In genomic region chr15:57320543-57321220, GRCh38 we compare ENCODE assay signal across 11 cellular contexts. TPM values are rescaled to one million over a fixed set of nuclear protein-coding genes. Genes with fewer than 3 reads are reported as not detected.
DNase-seq lines count a peak whose midpoint lies in the region; ATAC-seq and TF ChIP-seq lines count a peak whose summit lies in the region.
"Had no signal": no experiment of that assay in that cellular context is flagged by ENCODE, and none has a peak within 500 bp of the region (broad histone marks: within the 10 kb centered on the region; RNA-seq: fewer than 3 reads in every experiment).

No MANE protein-coding gene starts in this region.

- no peak for TF ChIP-seq CTCF in spleen (IDR thresholded peaks at IDR 0.05 in 8 of 11, conservative IDR thresholded peaks at IDR 0.05 in 3 of 11)

- H3K36me3 ChIP-seq in spleen: no peaks in the 10 kb centered on the region

- H3K27ac Mint-ChIP-seq in IgD-negative memory B cell (peak overlapping the region in 2 of 3 donors; percentile 28 to 67), immature natural killer cell (no peak overlapping the region)
- H3K27ac Mint-ChIP-seq: activated CD8-positive, alpha-beta T cell treated with anti-CD3 and anti-CD28 coated beads for 36 hours had no signal

- peak; percentile 47 for DNase-seq in amniotic epithelial cell (ENCODE audit: low read depth)
- DNase-seq in right cardiac atrium: peak; percentile 49 to 81 (median 61)
- peak; percentile 61 for DNase-seq in spleen
- no peak for DNase-seq in cerebellum (ENCODE audit: low spot score)
- DNase-seq in immature natural killer cell: no peak
- no peak for DNase-seq in amygdala (lab: John Stamatoyannopoulos, UW)
- DNase-seq: activated CD8-positive, alpha-beta T cell treated with anti-CD3 and anti-CD28 coated beads for 36 hours; GDM1; NCI-H1105 treated with DMSO at 0.1 percent for 48 hours had no signal

- peak; percentile 76 to 80 for ATAC-seq in right cardiac atrium
- ATAC-seq in HG02973 (IDR thresholded peaks at IDR 0.05; ENCODE audit: unreplicated experiment): no peak
- ATAC-seq: activated CD8-positive, alpha-beta T cell treated with anti-CD3 and anti-CD28 coated beads for 36 hours had no signal

- intact Hi-C loops in right cardiac atrium (cut with DNase I): no loop called here
- intact Hi-C loops in spleen (cut with DNase I; ENCODE audit: low total_unique reads): no loop called here

- H3K4me3 ChIP-seq in right cardiac atrium (ENCODE audit: low read length) (no peak overlapping the region), spleen (no peak overlapping the region)

- H3K27me3 ChIP-seq in right cardiac atrium (ENCODE audit: control insufficient read depth, insufficient read depth) (no peaks in the 10 kb centered on the region), spleen (replicated peaks in 1 of 7) (no peaks in the 10 kb centered on the region)

- H3K36me3 Mint-ChIP-seq in IgD-negative memory B cell: peaks cover 2% of the 10 kb centered on the region
- no peaks in the 10 kb centered on the region for H3K36me3 Mint-ChIP-seq in immature natural killer cell

- peak overlapping the region; percentile 0 for H3K27ac ChIP-seq in right cardiac atrium (ENCODE audit: low read length)
- no peak overlapping the region for H3K27ac ChIP-seq in spleen

- H3K4me1 Mint-ChIP-seq in IgD-negative memory B cell: peaks cover 7 to 14% (median 10%) of the 10 kb centered on the region in 3 donors
- H3K4me1 Mint-ChIP-seq in immature natural killer cell: no peaks in the 10 kb centered on the region

- H3K4me3 Mint-ChIP-seq in IgD-negative memory B cell: peak overlapping the region in 2 of 4 donors; percentile 45 to 67
- no peak overlapping the region for H3K4me3 Mint-ChIP-seq in immature natural killer cell
- H3K4me3 Mint-ChIP-seq: activated CD8-positive, alpha-beta T cell treated with anti-CD3 and anti-CD28 coated beads for 36 hours had no signal

- 40% methylated on average over 17 of the region's 17 CpGs for WGBS in right cardiac atrium
- 38 to 56% (median 53%) methylated on average over 17 of the region's 17 CpGs for WGBS in spleen, 5 donors

- TF ChIP-seq POLR2A in spleen (IDR thresholded peaks at IDR 0.05): no peak

- no peaks in the 10 kb centered on the region for H3K27me3 Mint-ChIP-seq in IgD-negative memory B cell
- H3K27me3 Mint-ChIP-seq in immature natural killer cell (ENCODE audit: low read depth in 3 of 3): peaks cover 3 to 5% (median 4%) of the 10 kb centered on the region in 3 donors

- H3K4me1 ChIP-seq in right cardiac atrium (ENCODE audit: control insufficient read depth, insufficient read depth, low read length) (no peaks in the 10 kb centered on the region), spleen (peaks cover 0 to 14% (median 0%) of the 10 kb centered on the region in 6 donors)

- no peaks in the 10 kb centered on the region for H3K9me3 Mint-ChIP-seq in IgD-negative memory B cell
- H3K9me3 Mint-ChIP-seq in immature natural killer cell: no peaks in the 10 kb centered on the region
- H3K9me3 Mint-ChIP-seq: activated CD8-positive, alpha-beta T cell treated with anti-CD3 and anti-CD28 coated beads for 36 hours had no signal

- H3K9me3 ChIP-seq in right cardiac atrium (ENCODE audit: control insufficient read depth, low read length) (no peaks in the 10 kb centered on the region), spleen (no peaks in the 10 kb centered on the region)

RNA-seq across cellular contexts. Expression of gene CGNL1, which starts 55.6 kb away (rescaled TPM):
- polyA plus RNA-seq in IgD-negative memory B cell (0.16 TPM), right cardiac atrium (12.7 TPM), spleen (under 1 TPM; 0.07 to 0.38 (median 0.21) TPM), immature natural killer cell (not detected)
- total RNA-seq in right cardiac atrium (10 to 100 TPM; 48.6 to 59.9 (median 53.1) TPM), spleen (under 1 TPM; 0.20 to 0.73 (median 0.51) TPM), cerebellum (4.9 TPM)
- total RNA-seq: activated CD8-positive, alpha-beta T cell treated with anti-CD3 and anti-CD28 coated beads for 36 hours had no signal

Comparison
In these comparisons a context has a peak if more than half of its experiments do, and no peak if none do; other contexts are left out.
1. H3K27ac Mint-ChIP-seq: peak in IgD-negative memory B cell (2 of 3); none in immature natural killer cell (0 of 6).
2. DNase-seq: peak in amniotic epithelial cell (single experiment), right cardiac atrium (3 of 3) and spleen (single experiment); none in cerebellum (single experiment), immature natural killer cell (0 of 3) and amygdala (0 of 56).